ENCODE assay signal across 7 cellular contexts in genomic region chr11:59614277-59615131, GRCh38. TPM values are rescaled to one million over a fixed set of nuclear protein-coding genes. Genes with fewer than 3 reads are reported as not detected.
A peak's percentile ranks its signal among the peaks of the same experiment; 100 is the strongest.
DNase-seq lines count a peak whose midpoint lies in the region; ATAC-seq, FAIRE-seq and TF ChIP-seq lines count a peak whose summit lies in the region.

No MANE protein-coding gene starts in this region.

- POLR2A ChIA-PET in HCT116 (lab: Charles Lee) (interaction anchor here (1.3 kb wide), 1 partner anchor 54 kb away, joined by 6 read pairs; no protein-coding TSS in a partner anchor), T-cell (lab: Charles Lee) (interaction anchor here in 1 of 2 donors (1.8 to 3.4 kb wide), 2 partner anchors 48 to 54 kb away, joined by 8 to 45 read pairs; partner anchors contain the start of gene PATL1)

- H3K4me1 ChIP-seq in HCT116 (ENCODE audit: control insufficient read depth in 1 of 2, insufficient read depth in 2 of 2, low read length in 2 of 2) = peaks cover 16 to 35% of the 10 kb centered on the region in 2 experiments

- H3K4me2 ChIP-seq in HCT116 (ENCODE audit: low read length) = peak overlapping the region; percentile 75

- BruUV-seq in HCT116 (replicated peaks; lab: Mats Ljungman, UMichigan) = TSS peak; percentile 54

- no peak for ATAC-seq in HCT116
- ATAC-seq in T-cell (replicated peaks in 1 of 4) = no peak

- no peaks in the 10 kb centered on the region for H3K9me3 ChIP-seq in HCT116 (ENCODE audit: control insufficient read depth in 1 of 2, insufficient read depth in 1 of 2, low read depth in 1 of 2, low read length in 2 of 2)

- no peak overlapping the region for H2AFZ ChIP-seq in HCT116 (ENCODE audit: low read depth, low read length, poor library complexity, severe bottlenecking)

- H3K4me3 ChIP-seq in HCT116 (replicated peaks in 1 of 2; ENCODE audit: low read depth in 1 of 2, low read length in 2 of 2) (peak overlapping the region; percentile 91 to 95), skin epidermis (peak overlapping the region; percentile 70 to 89 (median 76))

- no peaks in the 10 kb centered on the region; the same call in 1 of the 2 replicates for H4K20me1 ChIP-seq in HCT116 (ENCODE audit: insufficient read depth)

- peak overlapping the region; percentile 76 for H3K9ac ChIP-seq in HCT116 (ENCODE audit: low read length)

- TF ChIP-seq POLR2A in HCT116 (IDR thresholded peaks at IDR 0.05; ENCODE audit: borderline replicate concordance, extremely low read depth, insufficient read depth, insufficient read length) = no peak

- no peaks in the 10 kb centered on the region for H3K27me3 Mint-ChIP-seq in T-cell

- TF ChIP-seq RAD21 in HCT116 (IDR thresholded peaks at IDR 0.05; ENCODE audit: low read depth) = no peak

- DNase-seq in HCT116 (ENCODE audit: low read depth, low spot score) = no peak
- peak in 1 of 34 experiments; percentile 1 for DNase-seq in T-cell
- peak; percentile 7 for DNase-seq in globus pallidus (ENCODE audit: low spot score)
- DNase-seq in cerebellar nuclear complex (lab: John Stamatoyannopoulos, UW) = no peak
- no peak for DNase-seq in D721Med (ENCODE audit: insufficient read length, low spot score)
- DNase-seq in activated CD8-positive, alpha-beta memory T cell treated with anti-CD3 and anti-CD28 coated beads for 24 hours = no peak

- RAD21 ChIA-PET in HCT116 (lab: Charles Lee; ENCODE audit: low non-redundant PET in 1 of 2, low total read pairs in 2 of 2, uncharacterized antibody in 2 of 2, unreplicated experiment in 2 of 2) = no interaction called here

- no peaks in the 10 kb centered on the region for H3K9me2 ChIP-seq in HCT116 (ENCODE audit: insufficient read depth)

- peaks cover 56% of the 10 kb centered on the region for H3K79me2 ChIP-seq in HCT116 (ENCODE audit: insufficient read depth, low read length)

- H3K36me3 Mint-ChIP-seq in T-cell = peaks cover 13% of the 10 kb centered on the region

- peak overlapping the region; percentile 89 to 96 (median 93) for H3K4me3 Mint-ChIP-seq in T-cell

- H3K4me1 Mint-ChIP-seq in T-cell = peaks cover 46 to 56% (median 52%) of the 10 kb centered on the region in 3 donors

- no peak for TF ChIP-seq CTCF in HCT116 (IDR thresholded peaks at IDR 0.05 in 2 of 3, conservative IDR thresholded peaks at IDR 0.05 in 1 of 3; ENCODE audit: borderline replicate concordance in 1 of 3, insufficient read depth in 1 of 3, low read depth in 2 of 3, low read length in 2 of 3)
- no peak for TF ChIP-seq CTCF in D721Med (IDR thresholded peaks at IDR 0.05; ENCODE audit: insufficient read depth, missing control alignments)

- no peak for FAIRE-seq in D721Med (lab: Jason Lieb, UNC)

- no peaks in the 10 kb centered on the region for H3K9me3 Mint-ChIP-seq in T-cell

- H3K36me3 ChIP-seq in HCT116 (ENCODE audit: control insufficient read depth in 1 of 2, insufficient read depth in 2 of 2, low read length in 2 of 2) = peaks cover 5 to 13% of the 10 kb centered on the region in 2 experiments; a peak in 1 of 4 replicates

- H3K27ac ChIP-seq in HCT116 (ENCODE audit: low read depth, low read length) = peak overlapping the region; percentile 81
- H3K27ac ChIP-seq in skin epidermis = peak overlapping the region in 20 of 21 experiments; percentile 78 to 97 (median 92)

- CTCF ChIA-PET in HCT116 (lab: Charles Lee) = interaction anchor here (1.7 kb wide), 1 partner anchor 9 kb away, joined by 5 read pairs; no protein-coding TSS in a partner anchor
- CTCF ChIA-PET in T-cell (lab: Charles Lee) = interaction anchor here (0.5 to 3.2 kb wide), 3 partner anchors 54 to 77 kb away, joined by 3 to 35 read pairs (median 4); partner anchors contain the start of gene PATL1 (in 1 of the 2)

- peak overlapping the region; percentile 83 to 91 for H3K27ac Mint-ChIP-seq in T-cell

- H3K27me3 ChIP-seq in HCT116 (ENCODE audit: insufficient read depth, low read length) = no peaks in the 10 kb centered on the region

- intact Hi-C loops in HCT116 (cut with micrococcal nuclease) = loop anchor here (5.0 kb wide), 2 partner anchors 47 to 77 kb away; no protein-coding TSS in a partner anchor

TF ChIP-seq in HCT116, 20 proteins besides CTCF, POLR2A, EP300 and RAD21:
- TF ChIP-seq EZH2 (IDR thresholded peaks at IDR 0.05) = no peak
- TF ChIP-seq EZH2phosphoT487 (IDR thresholded peaks at IDR 0.05; ENCODE audit: borderline replicate concordance) = no peak
- no peak for TF ChIP-seq JUND (IDR thresholded peaks at IDR 0.05)
- no peak for TF ChIP-seq YY1 (IDR thresholded peaks at IDR 0.05; ENCODE audit: extremely low read depth, insufficient replicate concordance, low read depth, low read length)
- TF ChIP-seq EGR1 (IDR thresholded peaks at IDR 0.05; ENCODE audit: low read depth) = no peak
- TF ChIP-seq POLR2AphosphoS5 (IDR thresholded peaks at IDR 0.05; ENCODE audit: low read depth, low read length) = no peak
- TF ChIP-seq TCF7L2 (IDR thresholded peaks at IDR 0.05; ENCODE audit: borderline replicate concordance, extremely low read depth, insufficient read depth, insufficient read length) = no peak

RNA-seq across cellular contexts. Expression of gene OSBP, which starts 1.1 kb away (rescaled TPM):
- total RNA-seq in HCT116 (2021; ENCODE audit: unreplicated experiment) (43.8 TPM), T-cell (10 to 100 TPM; 44.0 to 59.0 (median 46.2) TPM)
- 27.2 and 28.3 TPM in 2 replicates for polyA plus RNA-seq in HCT116 (2012)

RNA-seq across cellular contexts. Expression of gene PATL1, which starts 54.3 kb away (rescaled TPM):
- total RNA-seq in HCT116 (2021; ENCODE audit: unreplicated experiment) = 37.6 TPM
- polyA plus RNA-seq in HCT116 (2012) = 25.1 and 28.0 TPM in 2 replicates
- total RNA-seq in T-cell = 10 to 100 TPM; 37.0 to 49.7 (median 41.9) TPM
